9 cellular contexts compared by ENCODE assay signal in genomic region chr4:127604949-127605709, GRCh38. TPM values are rescaled to one million over a fixed set of nuclear protein-coding genes. Genes with fewer than 3 reads are reported as not detected.
DNase-seq lines count a peak whose midpoint lies in the region; ATAC-seq and TF ChIP-seq lines count a peak whose summit lies in the region.
"Had no signal": no experiment of that assay in that cellular context is flagged by ENCODE, and none has a peak within 500 bp of the region (broad histone marks: within the 10 kb centered on the region; RNA-seq: fewer than 3 reads in every experiment).

No MANE protein-coding gene starts in this region.

- H3K27ac Mint-ChIP-seq in brain: peak overlapping the region in 4 of 5 experiments; percentile 5 to 67 (median 16)
- H3K27ac Mint-ChIP-seq in Calu3 (ENCODE audit: unreplicated experiment): no peak overlapping the region
- H3K27ac Mint-ChIP-seq: T-helper 1 cell treated with Interleukin-12 subunit alpha and Interleukin-12 subunit beta and Interleukin-4 antibody, amounts not matched to agents 30 μg/mL and 1 μg/mL, for 36 hours had no signal

- peak; percentile 5 for DNase-seq in GM12864 (ENCODE audit: low read depth)
- DNase-seq in NCI-H2196 treated with DMSO at 0.1 percent for 48 hours (lab: John Stamatoyannopoulos, UW; ENCODE audit: unreplicated experiment): peak; percentile 13
- DNase-seq in C1 segment of cervical spinal cord (lab: John Stamatoyannopoulos, UW): no peak
- no peak for DNase-seq in Calu3

- ATAC-seq in HG03457 (IDR thresholded peaks at IDR 0.05; ENCODE audit: unreplicated experiment) (no peak), HG03565 (IDR thresholded peaks at IDR 0.05; ENCODE audit: unreplicated experiment) (no peak)

- H3K4me1 ChIP-seq in liver (ENCODE audit: control insufficient read depth in 4 of 4, insufficient read depth in 4 of 4, low read length in 3 of 4): no peaks in the 10 kb centered on the region

- no peak for TF ChIP-seq CTCF in GM12864 (IDR thresholded peaks at IDR 0.05; ENCODE audit: low read depth, low read length, missing control alignments)
- peak; percentile 81 to 83 for TF ChIP-seq CTCF in brain (conservative IDR thresholded peaks at IDR 0.05)
- peak; percentile 46 for TF ChIP-seq CTCF in liver (IDR thresholded peaks at IDR 0.05; ENCODE audit: low read depth, low read length, missing input control)
- no peak for TF ChIP-seq CTCF in Calu3 (IDR thresholded peaks at IDR 0.05; ENCODE audit: unreplicated experiment)

- H3K36me3 Mint-ChIP-seq in brain (no peaks in the 10 kb centered on the region), Calu3 (ENCODE audit: insufficient read depth, unreplicated experiment) (no peaks in the 10 kb centered on the region)

- H3K27me3 ChIP-seq in liver (ENCODE audit: control insufficient read depth in 4 of 4, insufficient read depth in 4 of 4, low read length in 3 of 4): peaks cover 0 to 8% (median 3%) of the 10 kb centered on the region in 4 donors

- H3K27ac ChIP-seq in liver (ENCODE audit: low read depth in 1 of 2, low read length in 2 of 2): no peak overlapping the region

- intact Hi-C loops in Calu3 (cut with micrococcal nuclease; ENCODE audit: unreplicated experiment): loop anchor here (1.0 kb wide), 1 partner anchor 127 kb away; no protein-coding TSS in a partner anchor

- H3K27me3 Mint-ChIP-seq in brain (peaks cover 3% of the 10 kb centered on the region), Calu3 (ENCODE audit: unreplicated experiment) (no peaks in the 10 kb centered on the region)

- H3K9me3 Mint-ChIP-seq in brain (no peaks in the 10 kb centered on the region), Calu3 (ENCODE audit: low read depth, unreplicated experiment) (no peaks in the 10 kb centered on the region)
- H3K9me3 Mint-ChIP-seq: T-helper 1 cell treated with Interleukin-12 subunit alpha and Interleukin-12 subunit beta and Interleukin-4 antibody, amounts not matched to agents 30 μg/mL and 1 μg/mL, for 36 hours had no signal

- CTCF ChIA-PET in Calu3 (lab: Charles Lee): interaction anchor here (3.6 kb wide), 1 partner anchor 128 kb away, joined by 20 read pairs; no protein-coding TSS in a partner anchor

- H3K4me3 Mint-ChIP-seq in brain: peak overlapping the region in 4 of 5 experiments; percentile 63 to 76 (median 66)
- no peak overlapping the region for H3K4me3 Mint-ChIP-seq in Calu3 (ENCODE audit: low read depth, unreplicated experiment)
- H3K4me3 Mint-ChIP-seq: T-helper 1 cell treated with Interleukin-12 subunit alpha and Interleukin-12 subunit beta and Interleukin-4 antibody, amounts not matched to agents 30 μg/mL and 1 μg/mL, for 36 hours had no signal

- H3K36me3 ChIP-seq in liver (ENCODE audit: control insufficient read depth in 4 of 4, insufficient read depth in 3 of 4, low read depth in 1 of 4, low read length in 3 of 4): no peaks in the 10 kb centered on the region

- WGBS in liver: 16% methylated on average over 6 of the region's 6 CpGs

- BruUV-seq in Calu3 (replicated peaks; lab: Mats Ljungman, UMichigan): no TSS peak

- H3K9ac ChIP-seq in liver (ENCODE audit: low read depth in 1 of 2, low read length in 2 of 2): no peak overlapping the region

- TF ChIP-seq RAD21 in liver (IDR thresholded peaks at IDR 0.05): peak; percentile 73

- no peaks in the 10 kb centered on the region for H3K9me3 ChIP-seq in liver (ENCODE audit: control insufficient read depth in 4 of 4, low read length in 3 of 4)

- H3K4me3 ChIP-seq in GM12864 (ENCODE audit: low read depth, low read length) (no peak overlapping the region), liver (ENCODE audit: low read depth in 1 of 3, low read length in 3 of 3) (no peak overlapping the region)

- H3K4me1 Mint-ChIP-seq in brain (peaks cover 24% of the 10 kb centered on the region), Calu3 (ENCODE audit: low read depth, unreplicated experiment) (no peaks in the 10 kb centered on the region)

TF ChIP-seq in liver, 16 proteins besides CTCF, POLR2A, EP300 and RAD21:
- TF ChIP-seq RXRA (IDR thresholded peaks at IDR 0.05) (no peak), NR2F2 (IDR thresholded peaks at IDR 0.05) (no peak), JUND (IDR thresholded peaks at IDR 0.05) (no peak), SP1 (IDR thresholded peaks at IDR 0.05) (no peak)
- TF ChIP-seq, protein P1, sequence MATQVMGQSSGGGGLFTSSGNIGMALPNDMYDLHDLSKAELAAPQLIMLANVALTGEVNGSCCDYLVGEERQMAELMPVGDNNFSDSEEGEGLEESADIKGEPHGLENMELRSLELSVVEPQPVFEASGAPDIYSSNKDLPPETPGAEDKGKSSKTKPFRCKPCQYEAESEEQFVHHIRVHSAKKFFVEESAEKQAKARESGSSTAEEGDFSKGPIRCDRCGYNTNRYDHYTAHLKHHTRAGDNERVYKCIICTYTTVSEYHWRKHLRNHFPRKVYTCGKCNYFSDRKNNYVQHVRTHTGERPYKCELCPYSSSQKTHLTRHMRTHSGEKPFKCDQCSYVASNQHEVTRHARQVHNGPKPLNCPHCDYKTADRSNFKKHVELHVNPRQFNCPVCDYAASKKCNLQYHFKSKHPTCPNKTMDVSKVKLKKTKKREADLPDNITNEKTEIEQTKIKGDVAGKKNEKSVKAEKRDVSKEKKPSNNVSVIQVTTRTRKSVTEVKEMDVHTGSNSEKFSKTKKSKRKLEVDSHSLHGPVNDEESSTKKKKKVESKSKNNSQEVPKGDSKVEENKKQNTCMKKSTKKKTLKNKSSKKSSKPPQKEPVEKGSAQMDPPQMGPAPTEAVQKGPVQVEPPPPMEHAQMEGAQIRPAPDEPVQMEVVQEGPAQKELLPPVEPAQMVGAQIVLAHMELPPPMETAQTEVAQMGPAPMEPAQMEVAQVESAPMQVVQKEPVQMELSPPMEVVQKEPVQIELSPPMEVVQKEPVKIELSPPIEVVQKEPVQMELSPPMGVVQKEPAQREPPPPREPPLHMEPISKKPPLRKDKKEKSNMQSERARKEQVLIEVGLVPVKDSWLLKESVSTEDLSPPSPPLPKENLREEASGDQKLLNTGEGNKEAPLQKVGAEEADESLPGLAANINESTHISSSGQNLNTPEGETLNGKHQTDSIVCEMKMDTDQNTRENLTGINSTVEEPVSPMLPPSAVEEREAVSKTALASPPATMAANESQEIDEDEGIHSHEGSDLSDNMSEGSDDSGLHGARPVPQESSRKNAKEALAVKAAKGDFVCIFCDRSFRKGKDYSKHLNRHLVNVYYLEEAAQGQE (IDR thresholded peaks at IDR 0.05): no peak

RNA-seq across cellular contexts. Expression of gene INTU, which starts 27.6 kb away (rescaled TPM):
- polyA plus RNA-seq in brain (ENCODE audit: insufficient read depth, low read depth, low replicate concordance) (0.78 TPM), liver (under 1 TPM; 0.30 to 0.97 TPM)
- total RNA-seq in liver (1 to 10 TPM; 1.3 to 1.7 TPM), Calu3 (2022) (4.6 and 4.8 TPM in 2 replicates)

Comparison
In these comparisons a context has a peak if more than half of its experiments do, and no peak if none do; other contexts are left out.
1. DNase-seq: peak in GM12864 (single experiment) and NCI-H2196 treated with DMSO at 0.1 percent for 48 hours (single experiment); none in C1 segment of cervical spinal cord (0 of 14) and Calu3 (single experiment).
2. CTCF ChIP-seq: peak in brain (2 of 2) and liver (single experiment); none in GM12864 (single experiment) and Calu3 (single experiment).